Comparison of ENCODE assay signal across 23 cellular contexts in genomic region chr5:153623906-153624765, GRCh38.
A peak's percentile ranks its signal among the peaks of the same experiment; 100 is the strongest.
DNase-seq lines count a peak whose midpoint lies in the region; ATAC-seq, FAIRE-seq and TF ChIP-seq lines count a peak whose summit lies in the region.
"Had no signal": no experiment of that assay in that cellular context is flagged by ENCODE, and none has a peak within 500 bp of the region (broad histone marks: within the 10 kb centered on the region; RNA-seq: fewer than 3 reads in every experiment).

No MANE protein-coding gene starts in this region.

- in situ Hi-C loops in astrocyte of the spinal cord (cut with HindIII; ENCODE audit: low sequenced_read_pairs), result no loop called here

- no peak for TF ChIP-seq POLR2A in GM12892 (IDR thresholded peaks at IDR 0.05; ENCODE audit: low read depth, low read length)

- FAIRE-seq in GM12892 (lab: Jason Lieb, UNC), result no peak
- FAIRE-seq: A549, frontal cortex, GM19239 had no signal

- H3K4me3 ChIP-seq in astrocyte of the spinal cord (ENCODE audit: low read depth, low read length) (no peak overlapping the region), foreskin fibroblast (ENCODE audit: low read depth in 1 of 2, low read length in 2 of 2) (no peak overlapping the region)
- H3K4me3 ChIP-seq: A549, MG63, mucosa of descending colon, neural progenitor cell, thoracic aorta had no signal

- ATAC-seq in HG03135 (IDR thresholded peaks at IDR 0.05; ENCODE audit: unreplicated experiment), result no peak
- ATAC-seq: A549, left cardiac atrium, mucosa of descending colon, Panc1 had no signal

- DNase-seq in A172 (ENCODE audit: low spot score) (peak; percentile 56), HT1080 (ENCODE audit: low read depth) (peak; percentile 60), astrocyte of the spinal cord (ENCODE audit: low read depth, low spot score) (peak; percentile 66), foreskin fibroblast (peak; percentile 36 to 61), GM12892 (ENCODE audit: insufficient read length) (no peak), DMS 273 (lab: John Stamatoyannopoulos, UW; ENCODE audit: unreplicated experiment) (no peak)
- no peak for DNase-seq in stimulated activated CD4-positive, alpha-beta T cell treated with anti-CD3 and anti-CD28 coated beads, Interleukin-4, amount 100 ng/mL, for 1 hour
- DNase-seq: activated CD4-positive, alpha-beta T cell treated with anti-CD3 and anti-CD28 coated beads for 4 hours; DMS79; effector CD8-positive, alpha-beta T cell; left cardiac atrium; MG63; mucosa of descending colon; NCI-H1436 treated with DMSO at 0.1 percent for 48 hours; NCI-H82; stimulated activated CD4-positive, alpha-beta T cell treated with anti-CD3 and anti-CD28 coated beads, Interleukin-12 subunit alpha, Interleukin-12 subunit beta, amount 100 ng/mL, for 4 hours had no signal

- TF ChIP-seq CTCF in astrocyte of the spinal cord (IDR thresholded peaks at IDR 0.05; ENCODE audit: low read depth, low read length) (no peak), foreskin fibroblast (IDR thresholded peaks at IDR 0.05; ENCODE audit: low read depth, low read length) (no peak)

Comparison
In these comparisons a context has a peak if more than half of its experiments do, and no peak if none do; other contexts are left out.
1. DNase-seq: peak in A172 (single experiment), HT1080 (single experiment), astrocyte of the spinal cord (single experiment) and foreskin fibroblast (2 of 2); none in stimulated activated CD4-positive, alpha-beta T cell treated with anti-CD3 and anti-CD28 coated beads, Interleukin-4, amount 100 ng/mL, for 1 hour (single experiment), GM12892 (single experiment) and DMS 273 (single experiment).